ENCODE assay signal across 7 cellular contexts in genomic region chr10:97263971-97264370, GRCh38.
"Had no signal": no experiment of that assay in that cellular context is flagged by ENCODE, and none has a peak within 500 bp of the region (broad histone marks: within the 10 kb centered on the region; RNA-seq: fewer than 3 reads in every experiment).

No MANE protein-coding gene starts in this region.

- ATAC-seq: HepG2 had no signal

- H3K9ac ChIP-seq: GM23248, KMS-11 had no signal

- H3K27ac ChIP-seq: GM23248, KMS-11 had no signal

- DNase-seq: GM23248, H9, HCEC 1CT, Karpas-422, KBM-7 had no signal

- H3K4me3 ChIP-seq: GM23248 had no signal
